Comparison of ENCODE assay signal across 8 cellular contexts in genomic region chr1:148264374-148265276, GRCh38.
A peak's percentile ranks its signal among the peaks of the same experiment; 100 is the strongest.
DNase-seq lines count a peak whose midpoint lies in the region; ATAC-seq and TF ChIP-seq lines count a peak whose summit lies in the region.

No MANE protein-coding gene starts in this region.

- POLR2A ChIA-PET in activated CD8-positive, alpha-beta T cell treated with anti-CD3 and anti-CD28 coated beads for 36 hours (lab: Charles Lee) = interaction anchor here (2.1 kb wide), 1 partner anchor 11 kb away, joined by 24 read pairs; no protein-coding TSS in a partner anchor

- H3K36me3 ChIP-seq in stomach (no peaks in the 10 kb centered on the region), spleen (no peaks in the 10 kb centered on the region)

- DNase-seq in activated naive CD4-positive, alpha-beta T cell treated with Interleukin-2 at 50 U/mL for 16 hours = peak; percentile 13
- DNase-seq in activated naive CD4-positive, alpha-beta T cell (lab: John Stamatoyannopoulos, UW) = no peak
- peak; percentile 46 for DNase-seq in activated CD8-positive, alpha-beta T cell treated with anti-CD3 and anti-CD28 coated beads for 36 hours
- DNase-seq in iPS DF 19.7 (ENCODE audit: low read depth, low spot score) (peak; percentile 95), stomach (no peak), NCI-H2029 treated with DMSO at 0.1 percent for 48 hours (lab: John Stamatoyannopoulos, UW) (no peak), spleen (no peak)

- CTCF ChIA-PET in activated CD8-positive, alpha-beta T cell treated with anti-CD3 and anti-CD28 coated beads for 36 hours (lab: Charles Lee) = no interaction called here

- TF ChIP-seq POLR2A in stomach (IDR thresholded peaks at IDR 0.05) (no peak), spleen (IDR thresholded peaks at IDR 0.05) (no peak)

- ATAC-seq in activated CD8-positive, alpha-beta T cell treated with anti-CD3 and anti-CD28 coated beads for 36 hours = no peak
- no peak for ATAC-seq in HG02763 (IDR thresholded peaks at IDR 0.05; ENCODE audit: unreplicated experiment)

- H3K27me3 Mint-ChIP-seq in activated CD8-positive, alpha-beta T cell treated with anti-CD3 and anti-CD28 coated beads for 36 hours = peaks cover 9% of the 10 kb centered on the region

- 25 to 36% (median 28%) methylated on average over 29 of the region's 29 CpGs for WGBS in stomach, 5 donors
- WGBS in spleen, 5 donors = 48 to 65% (median 58%) methylated on average over 29 of the region's 29 CpGs

- peak overlapping the region in 3 of 4 donors; percentile 53 to 61 (median 54) for H3K4me3 ChIP-seq in stomach
- H3K4me3 ChIP-seq in spleen = peak overlapping the region in 4 of 8 donors; percentile 43 to 68 (median 50)

- H3K9me3 ChIP-seq in stomach (no peaks in the 10 kb centered on the region), spleen (no peaks in the 10 kb centered on the region)

- H3K4me1 ChIP-seq in stomach (peaks cover 0 to 18% (median 15%) of the 10 kb centered on the region in 4 donors), spleen (peaks cover 0 to 20% (median 12%) of the 10 kb centered on the region in 6 donors)

- H3K4me1 Mint-ChIP-seq in activated CD8-positive, alpha-beta T cell treated with anti-CD3 and anti-CD28 coated beads for 36 hours (ENCODE audit: low read depth) = peaks cover 18% of the 10 kb centered on the region

- no peak overlapping the region for H3K27ac Mint-ChIP-seq in activated CD8-positive, alpha-beta T cell treated with anti-CD3 and anti-CD28 coated beads for 36 hours

- no peak for TF ChIP-seq EP300 in stomach (IDR thresholded peaks at IDR 0.05)

- H3K27ac ChIP-seq in stomach (no peak overlapping the region), spleen (peak overlapping the region in 1 of 8 donors; percentile 63)

- peak overlapping the region; percentile 77 for H3K4me3 Mint-ChIP-seq in activated CD8-positive, alpha-beta T cell treated with anti-CD3 and anti-CD28 coated beads for 36 hours

- intact Hi-C loops in activated CD8-positive, alpha-beta T cell treated with anti-CD3 and anti-CD28 coated beads for 36 hours (cut with micrococcal nuclease) = loop anchor here (5.0 kb wide), 1 partner anchor 68 kb away; no protein-coding TSS in a partner anchor
- intact Hi-C loops in stomach (cut with DNase I; ENCODE audit: low total_unique reads) (no loop called here), spleen (cut with DNase I; ENCODE audit: low total_unique reads) (no loop called here)

- H3K9me3 Mint-ChIP-seq in activated CD8-positive, alpha-beta T cell treated with anti-CD3 and anti-CD28 coated beads for 36 hours = no peaks in the 10 kb centered on the region

- no peaks in the 10 kb centered on the region for H3K36me3 Mint-ChIP-seq in activated CD8-positive, alpha-beta T cell treated with anti-CD3 and anti-CD28 coated beads for 36 hours (ENCODE audit: low read depth)

- H3K27me3 ChIP-seq in stomach (peaks cover 0 to 53% (median 0%) of the 10 kb centered on the region in 3 donors), spleen (replicated peaks in 1 of 7) (peaks cover 0 to 29% (median 0%) of the 10 kb centered on the region in 7 donors)

- no peak for TF ChIP-seq CTCF in activated CD8-positive, alpha-beta T cell treated with anti-CD3 and anti-CD28 coated beads for 36 hours (IDR thresholded peaks at IDR 0.05)
- TF ChIP-seq CTCF in stomach (IDR thresholded peaks at IDR 0.05) = no peak
- no peak for TF ChIP-seq CTCF in spleen (IDR thresholded peaks at IDR 0.05 in 8 of 11, conservative IDR thresholded peaks at IDR 0.05 in 3 of 11)

Comparison
In these comparisons a context has a peak if more than half of its experiments do, and no peak if none do; other contexts are left out.
1. DNase-seq: peak in activated naive CD4-positive, alpha-beta T cell treated with Interleukin-2 at 50 U/mL for 16 hours (single experiment), activated CD8-positive, alpha-beta T cell treated with anti-CD3 and anti-CD28 coated beads for 36 hours (single experiment) and iPS DF 19.7 (single experiment); none in activated naive CD4-positive, alpha-beta T cell (0 of 4), stomach (single experiment), NCI-H2029 treated with DMSO at 0.1 percent for 48 hours (single experiment) and spleen (single experiment).